10 cellular contexts compared by ENCODE assay signal in genomic region chr1:214224605-214225354, GRCh38. TPM values are rescaled to one million over a fixed set of nuclear protein-coding genes. Genes with fewer than 3 reads are reported as not detected.
DNase-seq lines count a peak whose midpoint lies in the region; ATAC-seq and TF ChIP-seq lines count a peak whose summit lies in the region.
"Had no signal": no experiment of that assay in that cellular context is flagged by ENCODE, and none has a peak within 500 bp of the region (broad histone marks: within the 10 kb centered on the region; RNA-seq: fewer than 3 reads in every experiment).

No MANE protein-coding gene starts in this region.

- H3K27me3 ChIP-seq in H9 (ENCODE audit: insufficient read depth, low read length): no peaks in the 10 kb centered on the region; the same call in 1 of the 2 replicates
- H3K27me3 ChIP-seq in iPS-20b (ENCODE audit: insufficient read depth, low read length): peaks cover 36% of the 10 kb centered on the region
- H3K27me3 ChIP-seq in gastrocnemius medialis: no peaks in the 10 kb centered on the region

- no peak overlapping the region for H4K5ac ChIP-seq in H9 (ENCODE audit: insufficient read length, low read depth, low read length)

- ATAC-seq in gastrocnemius medialis (no peak), GM19023 (IDR thresholded peaks at IDR 0.05; ENCODE audit: unreplicated experiment) (no peak)
- ATAC-seq in stimulated activated memory B cell treated with anti-CD40 and anti-IgM and Interleukin-4, amounts not matched to agents 10 μg/mL and 1 μg/mL and 100 μg/mL, for 72 hours: no peak

- H3K4me3 Mint-ChIP-seq in H9: peak overlapping the region; percentile 50 to 71
- H3K4me3 Mint-ChIP-seq in stimulated activated memory B cell treated with anti-CD40 and anti-IgM and Interleukin-4, amounts not matched to agents 10 μg/mL and 1 μg/mL and 100 μg/mL, for 72 hours: no peak overlapping the region

- no peak overlapping the region for H2BK120ac ChIP-seq in H9 (ENCODE audit: low read depth, low read length, poor library complexity, severe bottlenecking)

- H3K27ac ChIP-seq in H9 (ENCODE audit: insufficient read length, low read depth, low read length) (no peak overlapping the region), coronary artery (no peak overlapping the region), iPS-20b (ENCODE audit: low read length) (no peak overlapping the region), gastrocnemius medialis (peak overlapping the region; percentile 44 to 70 (median 62))

- H2BK12ac ChIP-seq in H9 (ENCODE audit: insufficient read length, low read depth, low read length): no peak overlapping the region

- no peak overlapping the region for H3K18ac ChIP-seq in H9 (ENCODE audit: insufficient read length, low read depth, low read length)

- H3K79me1 ChIP-seq in H9 (ENCODE audit: insufficient read depth, low read depth, low read length, poor library complexity, severe bottlenecking): no peaks in the 10 kb centered on the region

- H3K79me2 ChIP-seq in H9 (ENCODE audit: insufficient read depth, low read length): no peaks in the 10 kb centered on the region

- DNase-seq in H9 (peak; percentile 56), coronary artery (ENCODE audit: low spot score) (no peak), gastrocnemius medialis (no peak), NCI-H226 (no peak), superior temporal gyrus (ENCODE audit: extremely low spot score) (no peak)
- DNase-seq: activated gamma-delta T cell treated with Interleukin-2 at 50 U/mL for 16 hours had no signal

- H3K9ac ChIP-seq in H9 (ENCODE audit: extremely low read depth, insufficient read length, low read length): peak overlapping the region; percentile 7
- peak overlapping the region; percentile 7; the same call in 1 of the 2 replicates for H3K9ac ChIP-seq in iPS-20b (ENCODE audit: low read depth, low read length)

- H2BK20ac ChIP-seq in H9 (ENCODE audit: low read depth, low read length, poor library complexity, severe bottlenecking): no peak overlapping the region

- H3K27me3 Mint-ChIP-seq in H9 (ENCODE audit: low read depth): peaks cover 37% of the 10 kb centered on the region
- peaks cover 52% of the 10 kb centered on the region for H3K27me3 Mint-ChIP-seq in stimulated activated memory B cell treated with anti-CD40 and anti-IgM and Interleukin-4, amounts not matched to agents 10 μg/mL and 1 μg/mL and 100 μg/mL, for 72 hours

- no peak overlapping the region for H3T11ph ChIP-seq in H9 (ENCODE audit: low read length)

- H3K4me2 ChIP-seq in H9 (ENCODE audit: insufficient read depth, insufficient read length, low read length): peak overlapping the region; percentile 81

- no peak overlapping the region for H4K8ac ChIP-seq in H9 (replicated peaks; ENCODE audit: insufficient read length, low read depth, low read length)

- peak overlapping the region in 1 of 3 experiments; percentile 82; a peak in 1 of 7 replicates for H3K27ac Mint-ChIP-seq in H9
- no peak overlapping the region for H3K27ac Mint-ChIP-seq in stimulated activated memory B cell treated with anti-CD40 and anti-IgM and Interleukin-4, amounts not matched to agents 10 μg/mL and 1 μg/mL and 100 μg/mL, for 72 hours

- in situ Hi-C loops in gastrocnemius medialis (cut with MboI; ENCODE audit: low sequenced_read_pairs in 4 of 4): loop anchor here (25.0 kb wide), 1 partner anchor 363 kb away; no protein-coding TSS in a partner anchor

- no peak overlapping the region for H2BK15ac ChIP-seq in H9 (ENCODE audit: low read depth, low read length)

- no peak overlapping the region for H3K23ac ChIP-seq in H9 (ENCODE audit: insufficient read length, low read depth, low read length)

- H3K4me1 Mint-ChIP-seq in H9: peaks cover 21 to 28% of the 10 kb centered on the region in 2 experiments
- peaks cover 11% of the 10 kb centered on the region for H3K4me1 Mint-ChIP-seq in stimulated activated memory B cell treated with anti-CD40 and anti-IgM and Interleukin-4, amounts not matched to agents 10 μg/mL and 1 μg/mL and 100 μg/mL, for 72 hours

- H3K4me1 ChIP-seq in H9 (ENCODE audit: insufficient read depth, low read length) (no peaks in the 10 kb centered on the region; the same call in 1 of the 2 replicates), iPS-20b (ENCODE audit: insufficient read depth, low read length) (no peaks in the 10 kb centered on the region; the same call in 1 of the 2 replicates), gastrocnemius medialis (peaks cover 23 to 27% of the 10 kb centered on the region in 2 donors)

- peak overlapping the region; percentile 79 for H2AFZ ChIP-seq in H9 (ENCODE audit: low read length)

- H3K9me3 ChIP-seq in H9 (ENCODE audit: control insufficient read depth, low read depth, low read length) (no peaks in the 10 kb centered on the region), iPS-20b (ENCODE audit: insufficient read depth, low read depth, low read length) (no peaks in the 10 kb centered on the region), gastrocnemius medialis (no peaks in the 10 kb centered on the region)

- no peak overlapping the region for H2AK5ac ChIP-seq in H9 (ENCODE audit: insufficient read length, low read length)

- H4K91ac ChIP-seq in H9 (ENCODE audit: insufficient read length, low read depth, low read length): no peak overlapping the region

- H3K36me3 Mint-ChIP-seq in H9 (ENCODE audit: insufficient read depth in 1 of 3, low read depth in 3 of 3): no peaks in the 10 kb centered on the region
- no peaks in the 10 kb centered on the region for H3K36me3 Mint-ChIP-seq in stimulated activated memory B cell treated with anti-CD40 and anti-IgM and Interleukin-4, amounts not matched to agents 10 μg/mL and 1 μg/mL and 100 μg/mL, for 72 hours

- no peaks in the 10 kb centered on the region for H3K9me3 Mint-ChIP-seq in H9
- H3K9me3 Mint-ChIP-seq in stimulated activated memory B cell treated with anti-CD40 and anti-IgM and Interleukin-4, amounts not matched to agents 10 μg/mL and 1 μg/mL and 100 μg/mL, for 72 hours: no peaks in the 10 kb centered on the region

- peak overlapping the region; percentile 55 for H3K4me3 ChIP-seq in coronary artery
- H3K4me3 ChIP-seq in iPS-20b (ENCODE audit: low read length): peak overlapping the region; percentile 54
- H3K4me3 ChIP-seq in gastrocnemius medialis: peak overlapping the region; percentile 36 to 44 (median 41)
- H3K4me3 ChIP-seq: lung had no signal

- H2BK5ac ChIP-seq in H9 (ENCODE audit: insufficient read length, low read length): no peak overlapping the region

- intact Hi-C loops in gastrocnemius medialis (cut with DNase I; ENCODE audit: low total_unique reads): no loop called here

- H3K23me2 ChIP-seq in H9 (ENCODE audit: insufficient read length, low read depth, low read length, poor library complexity, severe bottlenecking): no peaks in the 10 kb centered on the region

- H3K4ac ChIP-seq in H9 (ENCODE audit: low read depth, low read length): no peak overlapping the region

- TF ChIP-seq POLR2A in gastrocnemius medialis (IDR thresholded peaks at IDR 0.05): no peak

- no peaks in the 10 kb centered on the region for H4K20me1 ChIP-seq in H9 (ENCODE audit: control insufficient read depth, insufficient read depth, insufficient read length)

- WGBS in H9 (ENCODE audit: extremely low coverage, insufficient read length, low lambda C conversion rate): no CpG with 5 or more reads among the region's 24 CpGs

- no peak overlapping the region for H3K14ac ChIP-seq in H9 (ENCODE audit: insufficient read depth, low read length)

- TF ChIP-seq CTCF in H9 (conservative IDR thresholded peaks at IDR 0.05): no peak
- no peak for TF ChIP-seq CTCF in coronary artery (IDR thresholded peaks at IDR 0.05)
- no peak for TF ChIP-seq CTCF in gastrocnemius medialis (IDR thresholded peaks at IDR 0.05 in 4 of 5, conservative IDR thresholded peaks at IDR 0.05 in 1 of 5)

- H3K36me3 ChIP-seq in iPS-20b (ENCODE audit: insufficient read depth, low read depth, low read length): no peaks in the 10 kb centered on the region
- no peaks in the 10 kb centered on the region for H3K36me3 ChIP-seq in gastrocnemius medialis

- H3K56ac ChIP-seq in H9 (ENCODE audit: insufficient read length, low read depth, low read length): no peak overlapping the region

RNA-seq across cellular contexts. Expression of gene SMYD2, which starts 56.2 kb away (rescaled TPM):
- total RNA-seq in H9 (2021) (8.6 and 10.9 TPM in 2 replicates), gastrocnemius medialis (100 to 1,000 TPM in 1 of 4 donors, 10 to 100 TPM in 3; 57.2 to 112 (median 80.4) TPM)

Comparison
In these comparisons a context has a peak if more than half of its experiments do, and no peak if none do; other contexts are left out.
1. H3K27ac ChIP-seq: peak in gastrocnemius medialis (4 of 4); none in H9 (single experiment), coronary artery (0 of 2) and iPS-20b (single experiment).
2. Peak in every context shown above with its lines, with median percentiles within 50 percentile points of each other: H3K4me3 ChIP-seq.